ENCODE assay signal across 16 cellular contexts in the genomic region with DNA sequence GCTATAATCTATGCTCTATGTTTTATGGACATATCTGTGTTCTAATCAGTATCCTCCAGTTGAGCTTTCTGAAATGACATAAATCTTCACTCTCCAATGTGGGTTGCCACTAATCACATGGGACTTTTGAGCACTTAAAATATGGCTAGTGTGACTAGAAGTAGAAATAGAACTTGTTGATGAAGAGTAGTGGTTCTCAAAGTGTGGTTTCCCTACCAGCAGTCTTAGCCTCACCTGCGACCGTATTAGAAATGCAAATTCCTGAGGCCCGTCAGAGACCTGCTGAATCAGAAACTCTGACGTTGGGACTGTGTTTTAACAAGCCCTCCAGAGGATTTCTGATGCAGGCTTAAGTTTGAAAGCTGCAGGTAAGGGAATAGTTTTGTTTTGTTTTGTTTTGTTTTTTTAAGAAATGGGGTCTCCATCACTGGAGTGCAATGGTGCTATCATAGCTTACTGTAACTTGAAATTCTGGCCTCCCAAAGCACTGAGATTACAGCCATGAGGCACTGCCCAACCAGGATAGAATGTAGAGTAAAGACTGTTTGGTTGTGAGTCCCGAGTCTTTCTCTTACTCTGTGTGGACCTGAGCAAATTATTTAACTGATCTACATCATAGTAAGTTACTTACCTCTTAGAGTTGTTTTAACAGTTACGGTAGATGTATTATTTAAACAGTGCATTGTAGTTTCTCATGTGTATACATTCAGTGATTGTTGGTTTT. TPM values are rescaled to one million over a fixed set of nuclear protein-coding genes. Genes with fewer than 3 reads are reported as not detected.
DNase-seq lines count a peak whose midpoint lies in the region; ATAC-seq, FAIRE-seq and TF ChIP-seq lines count a peak whose summit lies in the region.
"Had no signal": no experiment of that assay in that cellular context is flagged by ENCODE, and none has a peak within 500 bp of the region (broad histone marks: within the 10 kb centered on the region; RNA-seq: fewer than 3 reads in every experiment).

No MANE protein-coding gene starts in this region.

- CTCF ChIA-PET in K562 (lab: Yijun Ruan, JAX; ENCODE audit: low intra/inter-chr PET ratio), result no interaction called here

- H4K20me1 ChIP-seq in K562 (replicated peaks; ENCODE audit: control insufficient read depth, insufficient read depth, low read length), result no peaks in the 10 kb centered on the region

- H3K27me3 Mint-ChIP-seq in stimulated activated naive B cell treated with anti-CD40 and anti-IgM and Interleukin-4, amounts not matched to agents 10 μg/mL and 1 μg/mL and 100 μg/mL, for 72 hours, result no peaks in the 10 kb centered on the region
- H3K27me3 Mint-ChIP-seq in chondrocyte (ENCODE audit: low read depth), result no peaks in the 10 kb centered on the region
- H3K27me3 Mint-ChIP-seq: activated naive CD4-positive, alpha-beta T cell treated with anti-CD3 and anti-CD28 coated beads, Interleukin-2, amount 10 ng/mL, durations not matched to agents 7 days and 5 days; progenitor cell of endocrine pancreas had no signal

- H3K27ac ChIP-seq in K562 (ENCODE audit: extremely low read depth, low read depth, low read length), result no peak overlapping the region
- H3K27ac ChIP-seq in Peyer's patch, result no peak overlapping the region
- H3K27ac ChIP-seq: SJCRH30, thyroid gland had no signal

- H3K36me3 ChIP-seq in K562 (ENCODE audit: control insufficient read depth, insufficient read depth, low read length) (peaks cover 84% of the 10 kb centered on the region), Peyer's patch (peaks cover 0 to 66% (median 0%) of the 10 kb centered on the region in 3 donors)

- no TSS peak for BruUV-seq in K562 (replicated peaks; lab: Mats Ljungman, UMichigan)

- H2AFZ ChIP-seq in K562 (ENCODE audit: low read depth, low read length), result no peak overlapping the region

- H3K4me3 ChIP-seq in K562 (no peak overlapping the region), Peyer's patch (no peak overlapping the region)
- H3K4me3 ChIP-seq: lung, SJCRH30, thyroid gland had no signal

- no peaks in the 10 kb centered on the region for H3K9me1 ChIP-seq in K562 (ENCODE audit: control insufficient read depth, insufficient read depth, low read length)

- no peak overlapping the region for H3K27ac Mint-ChIP-seq in stimulated activated naive B cell treated with anti-CD40 and anti-IgM and Interleukin-4, amounts not matched to agents 10 μg/mL and 1 μg/mL and 100 μg/mL, for 72 hours
- no peak overlapping the region for H3K27ac Mint-ChIP-seq in chondrocyte (ENCODE audit: unreplicated experiment)
- H3K27ac Mint-ChIP-seq: activated naive CD4-positive, alpha-beta T cell treated with anti-CD3 and anti-CD28 coated beads, Interleukin-2, amount 10 ng/mL, durations not matched to agents 7 days and 5 days; progenitor cell of endocrine pancreas had no signal

- peaks cover 24 to 32% of the 10 kb centered on the region in 2 donors for H3K36me3 Mint-ChIP-seq in stimulated activated naive B cell treated with anti-CD40 and anti-IgM and Interleukin-4, amounts not matched to agents 10 μg/mL and 1 μg/mL and 100 μg/mL, for 72 hours
- H3K36me3 Mint-ChIP-seq in chondrocyte (ENCODE audit: low read depth), result peaks cover 36% of the 10 kb centered on the region

- no peak for FAIRE-seq in K562 (lab: Jason Lieb, UNC)
- FAIRE-seq: HepG2 had no signal

- intact Hi-C loops in K562 (cut with micrococcal nuclease), result loop anchor here (2.0 kb wide), 1 partner anchor 13 kb away; no protein-coding TSS in a partner anchor

- POLR2A ChIA-PET in K562 (lab: Yijun Ruan, JAX), result interaction anchor here (0.8 to 4.9 kb wide), 4 partner anchors 10 to 32 kb away, joined by 3 to 21 read pairs (median 4); no protein-coding TSS in a partner anchor

- ATAC-seq in GM18870 (IDR thresholded peaks at IDR 0.05; ENCODE audit: unreplicated experiment), result peak; percentile 90
- ATAC-seq in GM21619 (IDR thresholded peaks at IDR 0.05; ENCODE audit: unreplicated experiment), result peak; percentile 98
- ATAC-seq in HG03097 (IDR thresholded peaks at IDR 0.05; ENCODE audit: low FRiP score, unreplicated experiment), result peak; percentile 68
- ATAC-seq in K562, result no peak; the same call in 2 of the 3 replicates
- no peak for ATAC-seq in stimulated activated naive B cell treated with anti-CD40 and anti-IgM and Interleukin-4, amounts not matched to agents 10 μg/mL and 1 μg/mL and 100 μg/mL, for 72 hours (replicated peaks)
- ATAC-seq: HepG2 had no signal

- TF ChIP-seq RAD21 in K562 (CRISPR knock-in tag; conservative IDR thresholded peaks at IDR 0.05 in 1 of 2, IDR thresholded peaks at IDR 0.05 in 1 of 2), result no peak

- DNase-seq in K562 (ENCODE audit: extremely low read depth in 1 of 4, low spot score in 3 of 4) (no peak), Peyer's patch (no peak), chondrocyte (ENCODE audit: low spot score) (no peak), medulla oblongata (ENCODE audit: extremely low spot score) (no peak)
- no peak for DNase-seq in stimulated activated naive B cell treated with anti-CD40 and anti-IgM and Interleukin-4, amounts not matched to agents 10 μg/mL and 1 μg/mL and 100 μg/mL, for 72 hours
- DNase-seq: activated naive CD4-positive, alpha-beta T cell treated with anti-CD3 and anti-CD28 coated beads, Interleukin-2, amount 10 ng/mL, durations not matched to agents 7 days and 5 days; cortex of kidney; NCI-H2171; SJCRH30; thyroid gland had no signal

- in situ Hi-C loops in K562 (cut with MboI), result no loop called here

- no peak for TF ChIP-seq EP300 in K562 (IDR thresholded peaks at IDR 0.05; ENCODE audit: low read length)

- no peak overlapping the region for H3K4me2 ChIP-seq in K562 (ENCODE audit: insufficient read depth, low read length)

- no peaks in the 10 kb centered on the region for H3K79me2 ChIP-seq in K562 (ENCODE audit: control insufficient read depth, insufficient read depth, low read length)

- H3K9me3 ChIP-seq in K562 (replicated peaks; ENCODE audit: control insufficient read depth, insufficient read depth, low read depth, low read length) (no peaks in the 10 kb centered on the region; the same call in 1 of the 2 replicates), Peyer's patch (no peaks in the 10 kb centered on the region)
- H3K9me3 ChIP-seq: SJCRH30, thyroid gland had no signal

- 85% methylated on average over 6 of the region's 6 CpGs for WGBS in K562 (ENCODE audit: insufficient coverage, low coverage, missing lambda C conversion rate)

- no peaks in the 10 kb centered on the region for H3K9me3 Mint-ChIP-seq in stimulated activated naive B cell treated with anti-CD40 and anti-IgM and Interleukin-4, amounts not matched to agents 10 μg/mL and 1 μg/mL and 100 μg/mL, for 72 hours
- H3K9me3 Mint-ChIP-seq in chondrocyte (ENCODE audit: low read depth), result peaks cover 3% of the 10 kb centered on the region
- H3K9me3 Mint-ChIP-seq: activated naive CD4-positive, alpha-beta T cell treated with anti-CD3 and anti-CD28 coated beads, Interleukin-2, amount 10 ng/mL, durations not matched to agents 7 days and 5 days had no signal

- no peaks in the 10 kb centered on the region for H3K27me3 ChIP-seq in K562 (ENCODE audit: control insufficient read depth in 2 of 2, insufficient read depth in 2 of 2, low read length in 2 of 2)
- no peaks in the 10 kb centered on the region for H3K27me3 ChIP-seq in Peyer's patch
- H3K27me3 ChIP-seq: SJCRH30, thyroid gland had no signal

- no peak for TF ChIP-seq POLR2A in K562 (conservative IDR thresholded peaks at IDR 0.05)
- TF ChIP-seq POLR2A in Peyer's patch (IDR thresholded peaks at IDR 0.05), result no peak

- no peak overlapping the region for H3K4me3 Mint-ChIP-seq in stimulated activated naive B cell treated with anti-CD40 and anti-IgM and Interleukin-4, amounts not matched to agents 10 μg/mL and 1 μg/mL and 100 μg/mL, for 72 hours
- no peak overlapping the region for H3K4me3 Mint-ChIP-seq in chondrocyte (ENCODE audit: unreplicated experiment)
- H3K4me3 Mint-ChIP-seq: activated naive CD4-positive, alpha-beta T cell treated with anti-CD3 and anti-CD28 coated beads, Interleukin-2, amount 10 ng/mL, durations not matched to agents 7 days and 5 days had no signal

- H3K4me1 Mint-ChIP-seq in stimulated activated naive B cell treated with anti-CD40 and anti-IgM and Interleukin-4, amounts not matched to agents 10 μg/mL and 1 μg/mL and 100 μg/mL, for 72 hours, result no peaks in the 10 kb centered on the region
- H3K4me1 Mint-ChIP-seq in chondrocyte (ENCODE audit: low read depth), result peaks cover 18% of the 10 kb centered on the region
- H3K4me1 Mint-ChIP-seq: activated naive CD4-positive, alpha-beta T cell treated with anti-CD3 and anti-CD28 coated beads, Interleukin-2, amount 10 ng/mL, durations not matched to agents 7 days and 5 days had no signal

- TF ChIP-seq CTCF in K562 (IDR thresholded peaks at IDR 0.05 in 2 of 3, conservative IDR thresholded peaks at IDR 0.05 in 1 of 3; ENCODE audit: insufficient read depth in 2 of 3, low read depth in 1 of 3, low read length in 3 of 3) (no peak), Peyer's patch (IDR thresholded peaks at IDR 0.05) (no peak), chondrocyte (IDR thresholded peaks at IDR 0.05) (no peak)

- H3K4me1 ChIP-seq in K562 (replicated peaks in 1 of 2; ENCODE audit: control insufficient read depth in 2 of 2, insufficient read depth in 2 of 2, low read length in 2 of 2), result no peaks in the 10 kb centered on the region
- no peaks in the 10 kb centered on the region for H3K4me1 ChIP-seq in Peyer's patch
- H3K4me1 ChIP-seq: SJCRH30 had no signal

- no peak overlapping the region for H3K9ac ChIP-seq in K562 (ENCODE audit: insufficient read depth in 1 of 2, low read depth in 2 of 2, low read length in 2 of 2)

RNA-seq across cellular contexts. Expression of a gene that starts 21.7 kb away (rescaled TPM):
- 4.8 and 10.3 TPM in 2 replicates for total RNA-seq in K562 (2011; cell fraction: chromatin; rRNA removed; ENCODE audit: low replicate concordance)
- 2.8 and 4.2 TPM in 2 replicates for total RNA-seq in K562 (2011; cell fraction: nucleolus; rRNA removed)
- total RNA-seq in K562 (2011; cell fraction: nucleoplasm; rRNA removed), result 4.3 and 8.2 TPM in 2 replicates
- total RNA-seq in K562 (2014; rRNA removed) (29.4 and 54.2 TPM in 2 replicates), K562 (2014; rRNA removed; fragmentation: Illumina TruSeq; extraction: Trizol) (82.6 and 99.3 TPM in 2 replicates), K562 (2015; rRNA removed; fragmentation: Illumina TruSeq; extraction: Trizol) (61.4 and 72.1 TPM in 2 replicates), K562 (2021) (64.2 and 69.5 TPM in 2 replicates), Peyer's patch (10 to 100 TPM in 1 of 4 donors, 1 to 10 TPM in 3; 3.3 to 12.4 (median 7.5) TPM), chondrocyte (27.6 to 33.1 TPM (median 31.1 TPM) in 3 replicates)
- polyA plus RNA-seq in K562 (2011; rRNA removed) (21.4 and 47.8 TPM in 2 replicates), K562 (2014; fragmentation: Illumina TruSeq; extraction: Trizol) (47.7 and 55.1 TPM in 2 replicates), K562 (2014; fragmentation: Nextera tagmentation; extraction: Ambion mirVana) (10 to 100 TPM; 13.3 to 16.8 TPM), K562 (2014; rRNA removed) (62.2 and 62.4 TPM in 2 replicates)
- polyA plus RNA-seq in K562 (2011; cell fraction: cytosol; rRNA removed), result 10.6 and 15.4 TPM in 2 replicates
- 7.8 and 8.6 TPM in 2 replicates for polyA plus RNA-seq in K562 (2011; cell fraction: nucleus; rRNA removed)
- polyA plus RNA-seq in K562 (2012), result 56.4 and 76.0 TPM in 2 replicates
- 9.6 and 14.7 TPM in 2 replicates for polyA minus RNA-seq in K562 (2011; rRNA and poly(A)+ RNA removed)
- polyA minus RNA-seq in K562 (2011; cell fraction: cytosol; rRNA and poly(A)+ RNA removed), result 5.5 and 6.5 TPM in 2 replicates
- polyA minus RNA-seq in K562 (2011; cell fraction: nucleus; rRNA and poly(A)+ RNA removed), result 3.6 and 5.6 TPM in 2 replicates

RNA-seq across cellular contexts. Expression of a gene that starts 24.1 kb away (rescaled TPM):
- total RNA-seq in K562 (2011; cell fraction: chromatin; rRNA removed; ENCODE audit: low replicate concordance), result 38.1 and 70.7 TPM in 2 replicates
- 42.0 and 43.2 TPM in 2 replicates for total RNA-seq in K562 (2011; cell fraction: nucleolus; rRNA removed)
- total RNA-seq in K562 (2011; cell fraction: nucleoplasm; rRNA removed), result 50.5 and 80.9 TPM in 2 replicates
- total RNA-seq in K562 (2014; rRNA removed) (118 and 156 TPM in 2 replicates), K562 (2014; rRNA removed; fragmentation: Illumina TruSeq; extraction: Trizol) (128 and 147 TPM in 2 replicates), K562 (2015; rRNA removed; fragmentation: Illumina TruSeq; extraction: Trizol) (128 TPM in 2 replicates), K562 (2021) (101 and 110 TPM in 2 replicates), Peyer's patch (10 to 100 TPM; 33.0 to 55.9 (median 47.0) TPM), chondrocyte (89.7 to 98.7 TPM (median 91.4 TPM) in 3 replicates)
- polyA plus RNA-seq in K562 (2011; rRNA removed) (46.1 and 56.4 TPM in 2 replicates), K562 (2014; fragmentation: Illumina TruSeq; extraction: Trizol) (24.9 and 28.5 TPM in 2 replicates), K562 (2014; fragmentation: Nextera tagmentation; extraction: Ambion mirVana) (100 to 1,000 TPM in 1 of 2 experiments, 10 to 100 TPM in 1; 49.2 to 187 TPM), K562 (2014; rRNA removed) (27.7 and 32.0 TPM in 2 replicates)
- polyA plus RNA-seq in K562 (2011; cell fraction: cytosol; rRNA removed), result 24.7 and 26.1 TPM in 2 replicates
- polyA plus RNA-seq in K562 (2011; cell fraction: nucleus; rRNA removed), result 19.7 and 22.2 TPM in 2 replicates
- polyA plus RNA-seq in K562 (2012), result 22.6 and 31.7 TPM in 2 replicates
- polyA minus RNA-seq in K562 (2011; rRNA and poly(A)+ RNA removed), result 285 and 314 TPM in 2 replicates
- polyA minus RNA-seq in K562 (2011; cell fraction: cytosol; rRNA and poly(A)+ RNA removed), result 101 and 165 TPM in 2 replicates
- polyA minus RNA-seq in K562 (2011; cell fraction: nucleus; rRNA and poly(A)+ RNA removed), result 65.4 and 95.5 TPM in 2 replicates

RNA-seq across cellular contexts. Expression of a gene that starts 24.4 kb away (rescaled TPM):
- 52.2 and 140 TPM in 2 replicates for total RNA-seq in K562 (2011; cell fraction: chromatin; rRNA removed; ENCODE audit: low replicate concordance)
- total RNA-seq in K562 (2011; cell fraction: nucleolus; rRNA removed), result 19.7 and 27.2 TPM in 2 replicates
- 59.5 and 113 TPM in 2 replicates for total RNA-seq in K562 (2011; cell fraction: nucleoplasm; rRNA removed)
- total RNA-seq in K562 (2014; rRNA removed), result 85.4 and 85.6 TPM in 2 replicates
- total RNA-seq in K562 (2014; rRNA removed; fragmentation: Illumina TruSeq; extraction: Trizol), result 114 and 132 TPM in 2 replicates
- 117 and 122 TPM in 2 replicates for total RNA-seq in K562 (2015; rRNA removed; fragmentation: Illumina TruSeq; extraction: Trizol)
- 133 and 138 TPM in 2 replicates for total RNA-seq in K562 (2021)
- 117 and 174 TPM in 2 replicates for polyA plus RNA-seq in K562 (2011; rRNA removed)
- 21.6 and 39.4 TPM in 2 replicates for polyA plus RNA-seq in K562 (2011; cell fraction: cytosol; rRNA removed)
- polyA plus RNA-seq in K562 (2011; cell fraction: nucleus; rRNA removed), result 38.3 and 58.5 TPM in 2 replicates
- 89.5 and 112 TPM in 2 replicates for polyA plus RNA-seq in K562 (2012)
- 188 and 206 TPM in 2 replicates for polyA plus RNA-seq in K562 (2014; fragmentation: Illumina TruSeq; extraction: Trizol)
- polyA plus RNA-seq in K562 (2014; fragmentation: Nextera tagmentation; extraction: Ambion mirVana), result 10 to 100 TPM; 61.0 to 68.9 TPM
- polyA plus RNA-seq in K562 (2014; rRNA removed), result 151 and 180 TPM in 2 replicates
- 168 and 179 TPM in 2 replicates for polyA minus RNA-seq in K562 (2011; rRNA and poly(A)+ RNA removed)
- 44.0 and 70.9 TPM in 2 replicates for polyA minus RNA-seq in K562 (2011; cell fraction: cytosol; rRNA and poly(A)+ RNA removed)
- polyA minus RNA-seq in K562 (2011; cell fraction: nucleus; rRNA and poly(A)+ RNA removed), result 62.3 and 92.4 TPM in 2 replicates
- 10 to 100 TPM; 27.9 to 39.6 (median 34.3) TPM for total RNA-seq in Peyer's patch
- total RNA-seq in chondrocyte, result 21.3 to 32.4 TPM (median 23.8 TPM) in 3 replicates

RNA-seq across cellular contexts. Expression of a gene that starts 38.3 kb away (rescaled TPM):
- 67.4 and 171 TPM in 2 replicates for total RNA-seq in K562 (2011; cell fraction: chromatin; rRNA removed; ENCODE audit: low replicate concordance)
- 19.8 and 31.1 TPM in 2 replicates for total RNA-seq in K562 (2011; cell fraction: nucleolus; rRNA removed)
- 63.6 and 113 TPM in 2 replicates for total RNA-seq in K562 (2011; cell fraction: nucleoplasm; rRNA removed)
- 19.0 and 20.1 TPM in 2 replicates for total RNA-seq in K562 (2014; rRNA removed)
- total RNA-seq in K562 (2014; rRNA removed; fragmentation: Illumina TruSeq; extraction: Trizol), result 30.1 and 33.8 TPM in 2 replicates
- 23.6 and 26.0 TPM in 2 replicates for total RNA-seq in K562 (2015; rRNA removed; fragmentation: Illumina TruSeq; extraction: Trizol)
- total RNA-seq in K562 (2021), result 57.1 and 60.5 TPM in 2 replicates
- polyA plus RNA-seq in K562 (2011; rRNA removed), result 41.3 and 61.7 TPM in 2 replicates
- polyA plus RNA-seq in K562 (2011; cell fraction: cytosol; rRNA removed), result 7.8 and 13.1 TPM in 2 replicates
- 12.3 and 15.1 TPM in 2 replicates for polyA plus RNA-seq in K562 (2011; cell fraction: nucleus; rRNA removed)
- polyA plus RNA-seq in K562 (2012), result 18.3 and 35.0 TPM in 2 replicates
- 35.1 and 42.5 TPM in 2 replicates for polyA plus RNA-seq in K562 (2014; fragmentation: Illumina TruSeq; extraction: Trizol)
- polyA plus RNA-seq in K562 (2014; fragmentation: Nextera tagmentation; extraction: Ambion mirVana), result 10 to 100 TPM; 23.7 to 28.7 TPM
- polyA plus RNA-seq in K562 (2014; rRNA removed), result 28.8 and 30.1 TPM in 2 replicates
- 122 and 129 TPM in 2 replicates for polyA minus RNA-seq in K562 (2011; rRNA and poly(A)+ RNA removed)
- polyA minus RNA-seq in K562 (2011; cell fraction: cytosol; rRNA and poly(A)+ RNA removed), result 24.0 and 28.8 TPM in 2 replicates
- 42.7 and 68.6 TPM in 2 replicates for polyA minus RNA-seq in K562 (2011; cell fraction: nucleus; rRNA and poly(A)+ RNA removed)
- total RNA-seq in Peyer's patch, result 100 to 1,000 TPM in 1 of 4 donors, 10 to 100 TPM in 3; 28.6 to 191 (median 43.1) TPM
- 63.2 to 80.7 TPM (median 69.4 TPM) in 3 replicates for total RNA-seq in chondrocyte

Comparison
In these comparisons a context has a peak if more than half of its experiments do, and no peak if none do; other contexts are left out.
1. ATAC-seq: peak in GM18870 (single experiment), GM21619 (single experiment) and HG03097 (single experiment); none in K562 (single experiment) and stimulated activated naive B cell treated with anti-CD40 and anti-IgM and Interleukin-4, amounts not matched to agents 10 μg/mL and 1 μg/mL and 100 μg/mL, for 72 hours (0 of 2).